Comparison of ENCODE assay signal across 14 cellular contexts in genomic region chr5:121630402-121630801, GRCh38.
DNase-seq lines count a peak whose midpoint lies in the region; ATAC-seq and TF ChIP-seq lines count a peak whose summit lies in the region.
"Had no signal": no experiment of that assay in that cellular context is flagged by ENCODE, and none has a peak within 500 bp of the region (broad histone marks: within the 10 kb centered on the region; RNA-seq: fewer than 3 reads in every experiment).

No MANE protein-coding gene starts in this region.

- H3K4me3 ChIP-seq in breast epithelium (peak overlapping the region in 1 of 3 donors; percentile 5), SK-N-SH (ENCODE audit: low read depth in 2 of 2, low read length in 1 of 2) (no peak overlapping the region), upper lobe of right lung (no peak overlapping the region)

- no peaks in the 10 kb centered on the region for H3K79me2 ChIP-seq in SK-N-SH (ENCODE audit: insufficient read depth)

- TF ChIP-seq CTCF in MCF 10A (IDR thresholded peaks at IDR 0.05; ENCODE audit: unreplicated experiment): peak; percentile 36
- TF ChIP-seq CTCF in breast epithelium (IDR thresholded peaks at IDR 0.05): no peak
- TF ChIP-seq CTCF in SK-N-SH (IDR thresholded peaks at IDR 0.05): peak; percentile 33
- TF ChIP-seq CTCF in upper lobe of right lung (IDR thresholded peaks at IDR 0.05): peak; percentile 15

- ATAC-seq in upper lobe of right lung (no peak), GM21737 (IDR thresholded peaks at IDR 0.05; ENCODE audit: unreplicated experiment) (no peak)
- ATAC-seq: activated CD8-positive, alpha-beta T cell treated with anti-CD3 and anti-CD28 coated beads, Interleukin-2, amount 10 ng/mL, durations not matched to agents 7 days and 5 days; stimulated activated naive B cell treated with anti-CD40 and anti-IgM and Interleukin-4, amounts not matched to agents 10 μg/mL and 1 μg/mL and 100 μg/mL, for 72 hours had no signal

- no peaks in the 10 kb centered on the region for H3K36me3 Mint-ChIP-seq in MCF 10A (ENCODE audit: insufficient read depth, unreplicated experiment)
- H3K36me3 Mint-ChIP-seq: activated naive CD8-positive, alpha-beta T cell treated with anti-CD3 and anti-CD28 coated beads, Interleukin-2, amount 10 ng/mL, durations not matched to agents 7 days and 5 days; CD4-positive, alpha-beta memory T cell; stimulated activated naive B cell treated with anti-CD40 and anti-IgM and Interleukin-4, amounts not matched to agents 10 μg/mL and 1 μg/mL and 100 μg/mL, for 72 hours had no signal

- no peaks in the 10 kb centered on the region for H3K4me1 ChIP-seq in breast epithelium
- H3K4me1 ChIP-seq in SK-N-SH (ENCODE audit: control insufficient read depth in 1 of 2, insufficient read depth in 2 of 2, low read depth in 1 of 2, low read length in 1 of 2): peaks cover 0 to 16% of the 10 kb centered on the region in 2 experiments; a peak in 2 of 4 replicates
- no peaks in the 10 kb centered on the region for H3K4me1 ChIP-seq in upper lobe of right lung

- intact Hi-C loops in MCF 10A (cut with micrococcal nuclease) (loop anchor here (1.0 to 2.0 kb wide), 2 partner anchors 240 to 318 kb away; no protein-coding TSS in a partner anchor), breast epithelium (cut with DNase I; ENCODE audit: low total_unique reads) (loop anchor here (2.0 kb wide), 1 partner anchor 26 kb away; no protein-coding TSS in a partner anchor), upper lobe of right lung (cut with DNase I) (no loop called here)

- H4K20me1 ChIP-seq in SK-N-SH (ENCODE audit: insufficient read depth): no peaks in the 10 kb centered on the region

- H3K27me3 Mint-ChIP-seq in MCF 10A (ENCODE audit: insufficient read depth, unreplicated experiment): no peaks in the 10 kb centered on the region
- H3K27me3 Mint-ChIP-seq: activated naive CD8-positive, alpha-beta T cell treated with anti-CD3 and anti-CD28 coated beads, Interleukin-2, amount 10 ng/mL, durations not matched to agents 7 days and 5 days; CD4-positive, alpha-beta memory T cell; stimulated activated naive B cell treated with anti-CD40 and anti-IgM and Interleukin-4, amounts not matched to agents 10 μg/mL and 1 μg/mL and 100 μg/mL, for 72 hours had no signal

- no peaks in the 10 kb centered on the region for H3F3A ChIP-seq in SK-N-SH (replicated peaks; ENCODE audit: insufficient read depth)

- TF ChIP-seq RAD21 in SK-N-SH (IDR thresholded peaks at IDR 0.05; ENCODE audit: low read length): peak; percentile 59

- H3K27me3 ChIP-seq in breast epithelium: peaks cover 0 to 3% of the 10 kb centered on the region in 2 donors
- H3K27me3 ChIP-seq in SK-N-SH (ENCODE audit: insufficient read depth): no peaks in the 10 kb centered on the region
- H3K27me3 ChIP-seq in upper lobe of right lung: no peaks in the 10 kb centered on the region

- H3K9me3 ChIP-seq in breast epithelium: no peaks in the 10 kb centered on the region
- H3K9me3 ChIP-seq in SK-N-SH: no peaks in the 10 kb centered on the region
- no peaks in the 10 kb centered on the region for H3K9me3 ChIP-seq in upper lobe of right lung

- no peak for TF ChIP-seq EP300 in SK-N-SH (IDR thresholded peaks at IDR 0.05; ENCODE audit: borderline replicate concordance in 1 of 2, low read depth in 1 of 2, low read length in 1 of 2)

- no peaks in the 10 kb centered on the region for H3K9me2 ChIP-seq in SK-N-SH

- H3K4me3 Mint-ChIP-seq in MCF 10A (ENCODE audit: unreplicated experiment): no peak overlapping the region
- H3K4me3 Mint-ChIP-seq: activated CD8-positive, alpha-beta T cell treated with anti-CD3 and anti-CD28 coated beads, Interleukin-2, amount 10 ng/mL, durations not matched to agents 7 days and 5 days; activated naive CD8-positive, alpha-beta T cell treated with anti-CD3 and anti-CD28 coated beads, Interleukin-2, amount 10 ng/mL, durations not matched to agents 7 days and 5 days; CD4-positive, alpha-beta memory T cell; stimulated activated naive B cell treated with anti-CD40 and anti-IgM and Interleukin-4, amounts not matched to agents 10 μg/mL and 1 μg/mL and 100 μg/mL, for 72 hours had no signal

- no peak overlapping the region for H3K4me2 ChIP-seq in SK-N-SH

- no peaks in the 10 kb centered on the region for H3K36me3 ChIP-seq in breast epithelium
- no peaks in the 10 kb centered on the region for H3K36me3 ChIP-seq in SK-N-SH (replicated peaks in 1 of 2; ENCODE audit: control insufficient read depth in 1 of 2, insufficient read depth in 2 of 2, low read length in 1 of 2)
- no peaks in the 10 kb centered on the region for H3K36me3 ChIP-seq in upper lobe of right lung

- no peaks in the 10 kb centered on the region for H3K9me3 Mint-ChIP-seq in MCF 10A (ENCODE audit: unreplicated experiment)
- H3K9me3 Mint-ChIP-seq: activated naive CD8-positive, alpha-beta T cell treated with anti-CD3 and anti-CD28 coated beads, Interleukin-2, amount 10 ng/mL, durations not matched to agents 7 days and 5 days had no signal

- POLR2A ChIA-PET in MCF 10A (lab: Yijun Ruan, JAX) (no interaction called here), SK-N-SH (lab: Yijun Ruan, JAX) (no interaction called here)

- BruUV-seq in MCF 10A (replicated peaks; lab: Mats Ljungman, UMichigan): no TSS peak

- 32% methylated on average over 5 of the region's 5 CpGs for WGBS in SK-N-SH (ENCODE audit: low lambda C conversion rate)

- CTCF ChIA-PET in MCF 10A (lab: Yijun Ruan, JAX) (interaction anchor here (0.7 to 3.4 kb wide), 10 partner anchors 9 to 1769 kb away, joined by 3 to 27 read pairs (median 4); no protein-coding TSS in a partner anchor), SK-N-SH (lab: Yijun Ruan, JAX) (interaction anchor here (0.9 to 2.0 kb wide), 7 partner anchors 9 to 331 kb away, joined by 3 to 11 read pairs (median 3); partner anchors contain the start of gene SRFBP1)

- no peak overlapping the region for H3K9ac ChIP-seq in SK-N-SH

- no peak overlapping the region for H3K27ac Mint-ChIP-seq in MCF 10A (ENCODE audit: low read depth, unreplicated experiment)
- H3K27ac Mint-ChIP-seq: activated CD8-positive, alpha-beta T cell treated with anti-CD3 and anti-CD28 coated beads, Interleukin-2, amount 10 ng/mL, durations not matched to agents 7 days and 5 days; activated naive CD8-positive, alpha-beta T cell treated with anti-CD3 and anti-CD28 coated beads, Interleukin-2, amount 10 ng/mL, durations not matched to agents 7 days and 5 days; CD4-positive, alpha-beta memory T cell; stimulated activated naive B cell treated with anti-CD40 and anti-IgM and Interleukin-4, amounts not matched to agents 10 μg/mL and 1 μg/mL and 100 μg/mL, for 72 hours had no signal

- H3K27ac ChIP-seq in breast epithelium: no peak overlapping the region
- peak overlapping the region in 1 of 2 experiments; percentile 87; a peak in 2 of 4 replicates for H3K27ac ChIP-seq in SK-N-SH (ENCODE audit: low read depth in 2 of 2, low read length in 1 of 2)
- H3K27ac ChIP-seq in upper lobe of right lung: no peak overlapping the region

- peaks cover 16% of the 10 kb centered on the region for H3K4me1 Mint-ChIP-seq in MCF 10A (ENCODE audit: insufficient read depth, unreplicated experiment)
- H3K4me1 Mint-ChIP-seq: activated naive CD8-positive, alpha-beta T cell treated with anti-CD3 and anti-CD28 coated beads, Interleukin-2, amount 10 ng/mL, durations not matched to agents 7 days and 5 days; CD4-positive, alpha-beta memory T cell; stimulated activated naive B cell treated with anti-CD40 and anti-IgM and Interleukin-4, amounts not matched to agents 10 μg/mL and 1 μg/mL and 100 μg/mL, for 72 hours had no signal

- TF ChIP-seq POLR2A in breast epithelium (IDR thresholded peaks at IDR 0.05): no peak

- H2AFZ ChIP-seq in SK-N-SH (ENCODE audit: low read depth): no peak overlapping the region

- DNase-seq in MCF 10A (ENCODE audit: unreplicated experiment) (peak; percentile 51), breast epithelium (ENCODE audit: low spot score in 2 of 2) (no peak), SK-N-SH (no peak), foreskin melanocyte (peak; percentile 23), upper lobe of right lung (no peak)
- no peak for DNase-seq in stimulated activated CD4-positive, alpha-beta T cell treated with anti-CD3 and anti-CD28 coated beads, Interleukin-2, amount 100 ng/mL, for 48 hours
- DNase-seq in activated effector memory CD4-positive, alpha-beta T cell treated with anti-CD3 and anti-CD28 coated beads, Interleukin-2, amount 50 U/mL, for 16 hours: no peak
- DNase-seq: activated CD8-positive, alpha-beta T cell treated with anti-CD3 and anti-CD28 coated beads, Interleukin-2, amount 10 ng/mL, durations not matched to agents 7 days and 5 days; activated naive CD8-positive, alpha-beta T cell treated with anti-CD3 and anti-CD28 coated beads, Interleukin-2, amount 10 ng/mL, durations not matched to agents 7 days and 5 days; CD4-positive, alpha-beta memory T cell; erythroblast; stimulated activated naive B cell treated with anti-CD40 and anti-IgM and Interleukin-4, amounts not matched to agents 10 μg/mL and 1 μg/mL and 100 μg/mL, for 72 hours; SW 1271 had no signal

TF ChIP-seq in SK-N-SH, 30 proteins besides CTCF, POLR2A, EP300 and RAD21:
- TF ChIP-seq ELF1 (IDR thresholded peaks at IDR 0.05) (no peak), SMC3 (IDR thresholded peaks at IDR 0.05; ENCODE audit: low read depth, low read length) (peak; percentile 52)
- TF ChIP-seq, protein P1, sequence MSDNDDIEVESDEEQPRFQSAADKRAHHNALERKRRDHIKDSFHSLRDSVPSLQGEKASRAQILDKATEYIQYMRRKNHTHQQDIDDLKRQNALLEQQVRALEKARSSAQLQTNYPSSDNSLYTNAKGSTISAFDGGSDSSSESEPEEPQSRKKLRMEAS (IDR thresholded peaks at IDR 0.05; ENCODE audit: low read depth): no peak

Comparison
In these comparisons a context has a peak if more than half of its experiments do, and no peak if none do; other contexts are left out.
1. DNase-seq: peak in MCF 10A (single experiment) and foreskin melanocyte (single experiment); none in breast epithelium (0 of 2), SK-N-SH (single experiment), upper lobe of right lung (single experiment), stimulated activated CD4-positive, alpha-beta T cell treated with anti-CD3 and anti-CD28 coated beads, Interleukin-2, amount 100 ng/mL, for 48 hours (0 of 2) and activated effector memory CD4-positive, alpha-beta T cell treated with anti-CD3 and anti-CD28 coated beads, Interleukin-2, amount 50 U/mL, for 16 hours (single experiment).
2. CTCF ChIP-seq: peak in MCF 10A (single experiment), SK-N-SH (single experiment) and upper lobe of right lung (single experiment); none in breast epithelium (0 of 3).